ENCODE assay signal across 8 cellular contexts in genomic region chr2:177211148-177211547, GRCh38. TPM values are rescaled to one million over a fixed set of nuclear protein-coding genes. Genes with fewer than 3 reads are reported as not detected.
A peak's percentile ranks its signal among the peaks of the same experiment; 100 is the strongest.
DNase-seq lines count a peak whose midpoint lies in the region; ATAC-seq, FAIRE-seq and TF ChIP-seq lines count a peak whose summit lies in the region.

No MANE protein-coding gene starts in this region.

- no TSS peak for BruUV-seq in GM12878 (replicated peaks; lab: Mats Ljungman, UMichigan)

- H3K36me3 Mint-ChIP-seq in HFFc6 (ENCODE audit: low read depth) = peaks cover 30% of the 10 kb centered on the region

- H3K27ac ChIP-seq in A549 (peak overlapping the region; percentile 86 to 99), GM12878 (ENCODE audit: control insufficient read depth, insufficient read depth) (peak overlapping the region; percentile 100), mucosa of rectum (ENCODE audit: low read depth in 2 of 2, low read length in 2 of 2) (peak overlapping the region; percentile 99)

- H3K27me3 ChIP-seq in GM12878 (replicated peaks in 1 of 2; ENCODE audit: control insufficient read depth in 2 of 2, insufficient read depth in 2 of 2, low read length in 1 of 2) = no peaks in the 10 kb centered on the region
- H3K27me3 ChIP-seq in mucosa of rectum (ENCODE audit: control insufficient read depth in 2 of 2, insufficient read depth in 2 of 2, low read length in 2 of 2) = no peaks in the 10 kb centered on the region

- TF ChIP-seq RAD21 in A549 (conservative IDR thresholded peaks at IDR 0.05 in 1 of 2, IDR thresholded peaks at IDR 0.05 in 1 of 2) = no peak
- TF ChIP-seq RAD21 in GM12878 (IDR thresholded peaks at IDR 0.05; ENCODE audit: insufficient read depth, low read depth, low read length) = no peak

- no peak for ATAC-seq in A549
- ATAC-seq in GM12878 = no peak

- CTCF ChIA-PET in A549 (lab: Yijun Ruan, JAX) (interaction anchor here (0.8 to 1.7 kb wide), 3 partner anchors 16 to 47 kb away, joined by 4 to 8 read pairs (median 6); no protein-coding TSS in a partner anchor), GM12878 (lab: Yijun Ruan, JAX) (interaction anchor here (0.9 to 1.7 kb wide), 7 partner anchors 10 to 75 kb away, joined by 3 to 24 read pairs (median 8); no protein-coding TSS in a partner anchor)

- no peaks in the 10 kb centered on the region for H3K9me3 Mint-ChIP-seq in HFFc6

- H3K4me3 Mint-ChIP-seq in HFFc6 = peak overlapping the region; percentile 95

- intact Hi-C loops in GM12878 (cut with micrococcal nuclease; ENCODE audit: unreplicated experiment) = no loop called here

- peaks cover 24% of the 10 kb centered on the region for H3K4me1 ChIP-seq in A549
- H3K4me1 ChIP-seq in GM12878 (ENCODE audit: control insufficient read depth, insufficient read depth, low read length) = peaks cover 14% of the 10 kb centered on the region
- H3K4me1 ChIP-seq in mucosa of rectum (ENCODE audit: control insufficient read depth in 2 of 2, insufficient read depth in 2 of 2, low read length in 2 of 2) = peaks cover 17 to 29% of the 10 kb centered on the region in 2 donors

- H3K9me3 ChIP-seq in A549 = no peaks in the 10 kb centered on the region
- H3K9me3 ChIP-seq in GM12878 (replicated peaks; ENCODE audit: control insufficient read depth, insufficient read depth, low read length) = no peaks in the 10 kb centered on the region; the same call in 2 of the 3 replicates
- H3K9me3 ChIP-seq in mucosa of rectum (ENCODE audit: control insufficient read depth in 2 of 2, low read length in 2 of 2) = no peaks in the 10 kb centered on the region

- WGBS in A549 (ENCODE audit: missing lambda C conversion rate) = 54% methylated on average over 7 of the region's 7 CpGs
- whole genome bisulfite sequencing in GM12878 (ENCODE audit: insufficient coverage, insufficient replicate concordance, low lambda C conversion rate, missing lambda C conversion rate) = 52% methylated on average over 7 of the region's 7 CpGs

- peak overlapping the region; percentile 84 for H3K4me2 ChIP-seq in A549
- peak overlapping the region; percentile 91 for H3K4me2 ChIP-seq in GM12878 (ENCODE audit: control insufficient read depth, insufficient read depth)

- no peak for TF ChIP-seq POLR2A in A549 (IDR thresholded peaks at IDR 0.05; ENCODE audit: low read length)
- no peak for TF ChIP-seq POLR2A in GM12878 (IDR thresholded peaks at IDR 0.05; ENCODE audit: low read depth, low read length)
- no peak for TF ChIP-seq POLR2A in GM12891 (IDR thresholded peaks at IDR 0.05; ENCODE audit: low read depth, low read length)

- SMC1A ChIA-PET in GM12878 (lab: Charles Lee; ENCODE audit: uncharacterized antibody, unreplicated experiment) = interaction anchor here (0.8 to 1.7 kb wide), 17 partner anchors 13 to 60 kb away, joined by 3 to 25 read pairs (median 4); no protein-coding TSS in a partner anchor

- peaks cover 11% of the 10 kb centered on the region for H4K20me1 ChIP-seq in GM12878 (ENCODE audit: control insufficient read depth, insufficient read depth)

- RAD21 ChIA-PET in GM12878 (lab: Charles Lee; ENCODE audit: unreplicated experiment) = interaction anchor here (0.7 to 1.7 kb wide), 8 partner anchors 13 to 71 kb away, joined by 3 to 31 read pairs (median 8); partner anchors contain the start of gene NFE2L2

- H3K27ac Mint-ChIP-seq in HFFc6 = peak overlapping the region; percentile 99

- no peak for TF ChIP-seq CTCF in A549 (IDR thresholded peaks at IDR 0.05)
- TF ChIP-seq CTCF in HFFc6 (IDR thresholded peaks at IDR 0.05) = no peak
- no peak for TF ChIP-seq CTCF in GM12878 (IDR thresholded peaks at IDR 0.05 in 2 of 3, conservative IDR thresholded peaks at IDR 0.05 in 1 of 3; ENCODE audit: control insufficient read depth in 2 of 3, extremely low read depth in 1 of 3, insufficient read depth in 1 of 3, low read depth in 3 of 3, low read length in 3 of 3)

- peaks cover 52% of the 10 kb centered on the region for H3K79me2 ChIP-seq in GM12878 (ENCODE audit: control insufficient read depth, insufficient read depth, low read length)

- peaks cover 2% of the 10 kb centered on the region for H3K27me3 Mint-ChIP-seq in HFFc6 (ENCODE audit: insufficient read depth)

- POLR2A ChIA-PET in A549 (lab: Yijun Ruan, JAX) = interaction anchor here (0.9 to 1.7 kb wide), 4 partner anchors 41 to 54 kb away, joined by 5 to 18 read pairs (median 12); partner anchors contain the start of gene NFE2L2
- POLR2A ChIA-PET in GM12878 (lab: Charles Lee) = interaction anchor here (0.7 to 1.7 kb wide), 12 partner anchors 15 to 78 kb away, joined by 3 to 31 read pairs (median 6); partner anchors contain the start of gene NFE2L2

- H3K4me3 ChIP-seq in A549 (peak overlapping the region; percentile 51), GM12878 (peak overlapping the region; percentile 74), mucosa of rectum (ENCODE audit: low read length in 2 of 2) (peak overlapping the region; percentile 72 to 78)

- H3K9ac ChIP-seq in GM12878 (ENCODE audit: control insufficient read depth, insufficient read depth, low read length) = peak overlapping the region; percentile 98
- peak overlapping the region; percentile 76 to 94 for H3K9ac ChIP-seq in mucosa of rectum (ENCODE audit: low read depth in 1 of 2, low read length in 2 of 2)

- in situ Hi-C loops in GM12878 (cut with MboI) = loop anchor here (5.0 kb wide), 1 partner anchor 44 kb away; no protein-coding TSS in a partner anchor

- FAIRE-seq in A549 (lab: Jason Lieb, UNC) (no peak), GM12878 (lab: Jason Lieb, UNC) (no peak), GM12891 (lab: Jason Lieb, UNC) (no peak)

- peaks cover 0 to 6% of the 10 kb centered on the region in 2 experiments; a peak in 1 of 4 replicates for H3K36me3 ChIP-seq in GM12878 (ENCODE audit: control insufficient read depth in 2 of 2, insufficient read depth in 2 of 2, low read length in 1 of 2)
- peaks cover 2 to 7% of the 10 kb centered on the region in 2 donors for H3K36me3 ChIP-seq in mucosa of rectum (ENCODE audit: control insufficient read depth in 2 of 2, insufficient read depth in 2 of 2, low read length in 2 of 2)

- H2AFZ ChIP-seq in GM12878 (ENCODE audit: control insufficient read depth, low read depth, low read length) = no peak overlapping the region; the same call in none of the 2 replicates

- peaks cover 28% of the 10 kb centered on the region for H3K4me1 Mint-ChIP-seq in HFFc6 (ENCODE audit: low read depth)

- TF ChIP-seq EP300 in A549 (IDR thresholded peaks at IDR 0.05) (no peak), GM12878 (IDR thresholded peaks at IDR 0.05; ENCODE audit: borderline replicate concordance in 1 of 2, control insufficient read depth in 1 of 2, low read depth in 2 of 2, low read length in 2 of 2) (no peak)

- DNase-seq in A549 (ENCODE audit: low read depth in 1 of 2, low spot score in 1 of 2) = no peak
- no peak for DNase-seq in HFFc6
- DNase-seq in GM12878 (ENCODE audit: low read depth, low spot score) = no peak
- DNase-seq in NCI-H82 treated with DMSO at 0.1 percent for 48 hours (lab: John Stamatoyannopoulos, UW; ENCODE audit: unreplicated experiment) = no peak
- no peak for DNase-seq in stimulated activated CD4-positive, alpha-beta T cell treated with anti-CD3 and anti-CD28 coated beads, Interleukin-4, amount 100 ng/mL, for 24 hours
- no peak for DNase-seq in GM12891 (ENCODE audit: insufficient read length, low spot score)
- no peak for DNase-seq in inferior parietal cortex (ENCODE audit: extremely low spot score)

RNA-seq across cellular contexts. Expression of gene HNRNPA3, which starts 1.4 kb away (rescaled TPM):
- polyA plus RNA-seq in A549 (2011; rRNA removed) (250 and 357 TPM in 2 replicates), A549 (2017; fragmentation: RNase III; extraction: RNeasy Plus Mini Kit Qiagen cat#74134 plus additional on column Dnase treatment) (714 to 805 TPM (median 755 TPM) in 3 replicates), GM12878 (2011; rRNA removed) (191 and 282 TPM in 2 replicates), GM12878 (2014; fragmentation: Illumina TruSeq; extraction: Trizol) (343 and 435 TPM in 2 replicates), GM12878 (2014; fragmentation: Nextera tagmentation; extraction: Ambion mirVana) (100 to 1,000 TPM; 221 to 285 TPM), GM12878 (2014; rRNA removed) (293 and 302 TPM in 2 replicates), GM12878 (2016; fragmentation: Nextera tagmentation; extraction: Ambion mirVana) (100 to 1,000 TPM; 135 to 141 TPM)
- 101 and 131 TPM in 2 replicates for polyA plus RNA-seq in A549 (2012; cell fraction: cytosol; rRNA removed)
- 27.7 and 52.1 TPM in 2 replicates for polyA plus RNA-seq in A549 (2012; cell fraction: nucleus; rRNA removed)
- 32.7 and 35.5 TPM in 2 replicates for polyA minus RNA-seq in A549 (2011; rRNA and poly(A)+ RNA removed)
- total RNA-seq in HFFc6 (2021; fragmentation: NEBNext Ultra II Directional; extraction: Animal tissue kit (Norgen Biotek cat#: 25700)) = 100 to 1,000 TPM; 165 to 253 (median 205) TPM
- 156 and 159 TPM in 2 replicates for total RNA-seq in GM12878 (2013; cell fraction: nucleolus; rRNA removed)
- total RNA-seq in GM12878 (2014; rRNA removed) (38.3 and 40.4 TPM in 2 replicates), GM12878 (2014; rRNA removed; fragmentation: Illumina TruSeq; extraction: Trizol) (64.5 and 69.7 TPM in 2 replicates), GM12878 (2021) (267 and 271 TPM in 2 replicates)
- 136 TPM for polyA plus RNA-seq in GM12878 (2011; ENCODE audit: low read depth)
- 65.8 TPM in 2 replicates for polyA plus RNA-seq in GM12878 (2011; cell fraction: cytosol; rRNA removed)
- 99.4 and 152 TPM in 2 replicates for polyA plus RNA-seq in GM12878 (2011; cell fraction: nucleus; rRNA removed)
- 279 and 381 TPM in 2 replicates for polyA plus RNA-seq in GM12878 (2012)
- polyA minus RNA-seq in GM12878 (2011; rRNA and poly(A)+ RNA removed) = 25.9 and 39.1 TPM in 2 replicates
- polyA minus RNA-seq in GM12878 (2011; cell fraction: cytosol; rRNA and poly(A)+ RNA removed) = 29.8 and 31.5 TPM in 2 replicates
- polyA minus RNA-seq in GM12878 (2011; cell fraction: nucleus; rRNA and poly(A)+ RNA removed) = 37.6 and 51.6 TPM in 2 replicates
- 339 TPM for polyA plus RNA-seq in GM12891 (2012; ENCODE audit: low read depth, missing spikeins)

RNA-seq across cellular contexts. Expression of gene NFE2L2, which starts 53.4 kb away (rescaled TPM):
- polyA plus RNA-seq in A549 (2011; rRNA removed) (146 and 162 TPM in 2 replicates), A549 (2017; fragmentation: RNase III; extraction: RNeasy Plus Mini Kit Qiagen cat#74134 plus additional on column Dnase treatment) (61.0 to 65.8 TPM (median 62.0 TPM) in 3 replicates), GM12878 (2011; rRNA removed) (69.8 and 74.4 TPM in 2 replicates), GM12878 (2014; fragmentation: Illumina TruSeq; extraction: Trizol) (53.8 and 62.5 TPM in 2 replicates), GM12878 (2014; fragmentation: Nextera tagmentation; extraction: Ambion mirVana) (10 to 100 TPM; 18.4 to 26.6 TPM), GM12878 (2014; rRNA removed) (23.2 and 28.7 TPM in 2 replicates), GM12878 (2016; fragmentation: Nextera tagmentation; extraction: Ambion mirVana) (10 to 100 TPM; 41.1 to 43.9 TPM)
- 39.8 and 49.5 TPM in 2 replicates for polyA plus RNA-seq in A549 (2012; cell fraction: cytosol; rRNA removed)
- polyA plus RNA-seq in A549 (2012; cell fraction: nucleus; rRNA removed) = 31.1 and 38.8 TPM in 2 replicates
- polyA minus RNA-seq in A549 (2011; rRNA and poly(A)+ RNA removed) = 168 and 177 TPM in 2 replicates
- 10 to 100 TPM; 59.0 to 76.5 (median 67.8) TPM for total RNA-seq in HFFc6 (2021; fragmentation: NEBNext Ultra II Directional; extraction: Animal tissue kit (Norgen Biotek cat#: 25700))
- 84.1 and 88.2 TPM in 2 replicates for total RNA-seq in GM12878 (2013; cell fraction: nucleolus; rRNA removed)
- total RNA-seq in GM12878 (2014; rRNA removed) (24.7 and 25.6 TPM in 2 replicates), GM12878 (2014; rRNA removed; fragmentation: Illumina TruSeq; extraction: Trizol) (37.9 and 40.8 TPM in 2 replicates), GM12878 (2021) (33.3 and 34.6 TPM in 2 replicates)
- 16.9 TPM for polyA plus RNA-seq in GM12878 (2011; ENCODE audit: low read depth)
- polyA plus RNA-seq in GM12878 (2011; cell fraction: cytosol; rRNA removed) = 42.8 and 43.2 TPM in 2 replicates
- 42.6 and 56.3 TPM in 2 replicates for polyA plus RNA-seq in GM12878 (2011; cell fraction: nucleus; rRNA removed)
- 19.1 and 28.9 TPM in 2 replicates for polyA plus RNA-seq in GM12878 (2012)
- polyA minus RNA-seq in GM12878 (2011; rRNA and poly(A)+ RNA removed) = 60.6 and 80.9 TPM in 2 replicates
- polyA minus RNA-seq in GM12878 (2011; cell fraction: cytosol; rRNA and poly(A)+ RNA removed) = 21.4 and 27.0 TPM in 2 replicates
- polyA minus RNA-seq in GM12878 (2011; cell fraction: nucleus; rRNA and poly(A)+ RNA removed) = 28.7 and 37.0 TPM in 2 replicates
- polyA plus RNA-seq in GM12891 (2012; ENCODE audit: low read depth, missing spikeins) = 15.0 TPM
